Comparison of ENCODE assay signal across 25 cellular contexts in the genomic region with DNA sequence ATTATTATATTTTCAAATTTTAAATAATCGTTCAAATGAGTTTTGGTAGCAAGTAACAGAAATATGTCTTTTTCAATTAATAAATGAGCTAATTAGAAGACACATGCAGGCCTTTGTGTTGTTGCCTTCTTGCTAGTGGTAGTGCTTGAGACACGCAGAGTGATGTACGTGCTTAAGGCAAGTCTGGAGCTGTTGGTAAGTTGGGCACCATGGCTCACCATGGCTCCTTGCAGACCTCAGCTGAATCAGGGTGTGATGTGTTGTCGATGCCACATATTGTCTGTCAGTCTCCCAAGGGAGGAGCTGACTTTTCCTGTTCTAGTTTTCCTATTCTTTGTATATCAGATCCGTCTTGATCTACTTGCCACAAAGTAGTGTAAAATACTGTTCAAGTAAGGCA. TPM values are rescaled to one million over a fixed set of nuclear protein-coding genes. Genes with fewer than 3 reads are reported as not detected.
DNase-seq lines count a peak whose midpoint lies in the region; ATAC-seq, FAIRE-seq and TF ChIP-seq lines count a peak whose summit lies in the region.
"Had no signal": no experiment of that assay in that cellular context is flagged by ENCODE, and none has a peak within 500 bp of the region (broad histone marks: within the 10 kb centered on the region; RNA-seq: fewer than 3 reads in every experiment).

No MANE protein-coding gene starts in this region.

- no peaks in the 10 kb centered on the region for H3K79me2 ChIP-seq in OCI-LY7 (ENCODE audit: insufficient read depth, low read depth, low read length)

- no peak overlapping the region for H3K4me3 ChIP-seq in IMR-90 (ENCODE audit: insufficient read depth, low read depth, low read length)
- H3K4me3 ChIP-seq in bronchial epithelial cell (ENCODE audit: low read depth, low read length), result no peak overlapping the region
- no peak overlapping the region for H3K4me3 ChIP-seq in OCI-LY7 (ENCODE audit: low read depth, low read length, poor library complexity, severe bottlenecking)
- H3K4me3 ChIP-seq: dorsolateral prefrontal cortex, thoracic aorta had no signal

- no peak overlapping the region for H3K14ac ChIP-seq in IMR-90 (replicated peaks; ENCODE audit: low read depth, low read length)

- H2AFZ ChIP-seq in IMR-90 (replicated peaks; ENCODE audit: low read length, poor library complexity) (no peak overlapping the region), OCI-LY7 (ENCODE audit: low read length) (no peak overlapping the region)

- H3K56ac ChIP-seq in IMR-90 (ENCODE audit: extremely low read depth, insufficient read depth, low read length), result no peak overlapping the region

- H2AK5ac ChIP-seq in IMR-90 (ENCODE audit: low read depth, low read length), result peak overlapping the region; percentile 53; the same call in 1 of the 2 replicates

- peaks cover 28 to 40% of the 10 kb centered on the region in 2 experiments for H3K79me1 ChIP-seq in IMR-90 (ENCODE audit: low read depth in 1 of 2, low read length in 2 of 2)

- H3K9ac ChIP-seq in IMR-90 (ENCODE audit: low read depth, low read length), result no peak overlapping the region

- DNase-seq in NCI-H82 (lab: John Stamatoyannopoulos, UW) (peak; percentile 12), NCI-H82 treated with DMSO at 0.1 percent for 48 hours (lab: John Stamatoyannopoulos, UW; ENCODE audit: unreplicated experiment) (no peak), IMR-90 (no peak), bronchial epithelial cell (ENCODE audit: low read depth) (peak; percentile 77), urothelium cell line (ENCODE audit: low spot score) (no peak), OCI-LY7 (ENCODE audit: low spot score) (no peak)
- DNase-seq in activated CD4-positive, CD25-positive, alpha-beta regulatory T cell treated with anti-CD3 and anti-CD28 coated beads, Interleukin-2, amount 50 U/mL, for 72 hours, result no peak
- DNase-seq: activated CD4-positive, alpha-beta T cell treated with anti-CD3 and anti-CD28 coated beads for 48 hours; activated CD8-positive, alpha-beta memory T cell treated with anti-CD3 and anti-CD28 coated beads for 24 hours; activated gamma-delta T cell; Caco-2; HFFc6; KG1; midbrain; naive thymus-derived CD4-positive, alpha-beta T cell; NCI-H1436 treated with DMSO at 0.1 percent for 48 hours; NCI-H748 treated with DMSO at 0.1 percent for 48 hours; OCI-M1 had no signal

- no peak overlapping the region for H2AK9ac ChIP-seq in IMR-90 (replicated peaks; ENCODE audit: low read depth, low read length, poor library complexity)

- intact Hi-C loops in IMR-90 (cut with micrococcal nuclease), result no loop called here
- intact Hi-C loops in OCI-LY7 (cut with micrococcal nuclease; ENCODE audit: unreplicated experiment), result no loop called here

- CTCF ChIA-PET in IMR-90 (lab: Yijun Ruan, JAX) (interaction anchor here (0.9 kb wide), 1 partner anchor 636 kb away, joined by 3 read pairs; no protein-coding TSS in a partner anchor), OCI-LY7 (lab: Charles Lee; ENCODE audit: unreplicated experiment) (no interaction called here)

- TF ChIP-seq CTCF in IMR-90 (conservative IDR thresholded peaks at IDR 0.05; ENCODE audit: low read depth, low read length) (no peak), bronchial epithelial cell (IDR thresholded peaks at IDR 0.05; ENCODE audit: insufficient read depth, low read length, severe bottlenecking) (no peak), OCI-LY7 (conservative IDR thresholded peaks at IDR 0.05; ENCODE audit: low read length) (no peak)

- BruUV-seq in IMR-90 (replicated peaks; lab: Mats Ljungman, UMichigan) (no TSS peak), OCI-LY7 (replicated peaks; lab: Mats Ljungman, UMichigan) (no TSS peak)

- H2BK15ac ChIP-seq in IMR-90 (ENCODE audit: low read depth, low read length), result no peak overlapping the region

- H3K9me3 ChIP-seq in IMR-90 (ENCODE audit: control insufficient read depth, insufficient read depth, low read length), result no peaks in the 10 kb centered on the region
- H3K9me3 ChIP-seq in OCI-LY7 (ENCODE audit: low read length), result no peaks in the 10 kb centered on the region
- H3K9me3 ChIP-seq: BE2C, Caco-2, thoracic aorta had no signal

- H3K27me3 ChIP-seq in IMR-90 (ENCODE audit: control insufficient read depth, insufficient read depth, low read length), result no peaks in the 10 kb centered on the region
- no peaks in the 10 kb centered on the region for H3K27me3 ChIP-seq in bronchial epithelial cell (ENCODE audit: control insufficient read depth, insufficient read depth, low read length)
- H3K27me3 ChIP-seq: BE2C, dorsolateral prefrontal cortex had no signal

- dilution Hi-C loops in IMR-90 (cut with HindIII; ENCODE audit: low sequenced_read_pairs, unreplicated experiment), result no loop called here

- H4K20me1 ChIP-seq in IMR-90 (ENCODE audit: insufficient read depth, low read length) (peaks cover 2% of the 10 kb centered on the region; the same call in 1 of the 2 replicates), OCI-LY7 (ENCODE audit: insufficient read depth, low read length) (no peaks in the 10 kb centered on the region)

- in situ Hi-C loops in IMR-90 (cut with MboI; ENCODE audit: low sequenced_read_pairs), result no loop called here

- no peak for TF ChIP-seq POLR2A in IMR-90 (IDR thresholded peaks at IDR 0.05; ENCODE audit: low read depth, low read length)

- no peak overlapping the region for H3K27ac ChIP-seq in IMR-90 (ENCODE audit: insufficient read depth, low read length)
- H3K27ac ChIP-seq in OCI-LY7 (ENCODE audit: low read depth, low read length, poor library complexity, severe bottlenecking), result no peak overlapping the region
- H3K27ac ChIP-seq: dorsolateral prefrontal cortex, thoracic aorta had no signal

- ATAC-seq in IMR-90 (ENCODE audit: low read depth), result no peak
- ATAC-seq in HG03460 (IDR thresholded peaks at IDR 0.05; ENCODE audit: unreplicated experiment), result no peak
- ATAC-seq: naive thymus-derived CD4-positive, alpha-beta T cell; SK-N-SH treated with all-trans-retinoic acid at 6 μM for 48 hours had no signal

- H3K4me2 ChIP-seq in IMR-90 (ENCODE audit: low read depth, low read length) (no peak overlapping the region), OCI-LY7 (ENCODE audit: low read length) (no peak overlapping the region)

- no peak for FAIRE-seq in bronchial epithelial cell (lab: Jason Lieb, UNC)
- FAIRE-seq in urothelium cell line (lab: Jason Lieb, UNC), result peak; percentile 32
- FAIRE-seq: endothelial cell of umbilical vein, kidney had no signal

- peak overlapping the region; percentile 12; the same call in 1 of the 2 replicates for H3K18ac ChIP-seq in IMR-90 (ENCODE audit: low read depth, low read length)

- no peak for TF ChIP-seq RAD21 in IMR-90 (IDR thresholded peaks at IDR 0.05; ENCODE audit: low read length)

- POLR2A ChIA-PET in IMR-90 (lab: Charles Lee; ENCODE audit: unreplicated experiment), result no interaction called here
- POLR2A ChIA-PET in OCI-LY7 (lab: Charles Lee), result interaction anchor here (0.6 to 0.8 kb wide), 4 partner anchors 9 to 436 kb away, joined by 3 to 4 read pairs (median 3); no protein-coding TSS in a partner anchor

- no peak overlapping the region for H4K8ac ChIP-seq in IMR-90 (ENCODE audit: low read depth in 2 of 2, low read length in 2 of 2)

- no peaks in the 10 kb centered on the region for H3K36me3 ChIP-seq in IMR-90 (ENCODE audit: control insufficient read depth, insufficient read depth, low read length)
- no peaks in the 10 kb centered on the region for H3K36me3 ChIP-seq in bronchial epithelial cell (ENCODE audit: control insufficient read depth, insufficient read depth, low read length)
- no peaks in the 10 kb centered on the region for H3K36me3 ChIP-seq in OCI-LY7 (ENCODE audit: insufficient read depth, low read length)
- H3K36me3 ChIP-seq: BE2C, thoracic aorta had no signal

- no peak overlapping the region for H2BK5ac ChIP-seq in IMR-90 (ENCODE audit: low read depth, low read length, poor library complexity, severe bottlenecking)

- no peak overlapping the region; the same call in 1 of the 2 replicates for H4K91ac ChIP-seq in IMR-90 (ENCODE audit: insufficient read depth, low read depth, low read length)

- H3K23ac ChIP-seq in IMR-90 (ENCODE audit: low read depth, low read length), result no peak overlapping the region

- H3K9me2 ChIP-seq in OCI-LY7 (ENCODE audit: insufficient read depth, low read length), result no peaks in the 10 kb centered on the region

- H3K4me1 ChIP-seq in IMR-90 (ENCODE audit: control insufficient read depth, insufficient read depth, low read length) (peaks cover 2% of the 10 kb centered on the region), OCI-LY7 (ENCODE audit: insufficient read depth, low read length, poor library complexity, severe bottlenecking) (no peaks in the 10 kb centered on the region)
- H3K4me1 ChIP-seq: BE2C had no signal

- WGBS in IMR-90 (ENCODE audit: extremely low coverage in 2 of 2, insufficient read length in 1 of 2), 2 experiments, result 100% methylated on average over 1 of the region's 5 CpGs; no CpG with 5 or more reads in 1 of the 2 experiments

- H3K9me1 ChIP-seq in IMR-90 (ENCODE audit: insufficient read depth, low read length), result peaks cover 2% of the 10 kb centered on the region

- H2BK20ac ChIP-seq in IMR-90 (ENCODE audit: low read depth, low read length), result no peak overlapping the region

- no peak overlapping the region; the same call in 1 of the 2 replicates for H4K5ac ChIP-seq in IMR-90 (ENCODE audit: low read depth, low read length)

- no peak overlapping the region for H2BK120ac ChIP-seq in IMR-90 (ENCODE audit: low read depth, low read length)

- H3K4ac ChIP-seq in IMR-90 (ENCODE audit: low read depth, low read length), result no peak overlapping the region; the same call in 1 of the 2 replicates

TF ChIP-seq in IMR-90, 13 proteins besides CTCF, POLR2A, EP300 and RAD21:
- TF ChIP-seq, protein P1, sequence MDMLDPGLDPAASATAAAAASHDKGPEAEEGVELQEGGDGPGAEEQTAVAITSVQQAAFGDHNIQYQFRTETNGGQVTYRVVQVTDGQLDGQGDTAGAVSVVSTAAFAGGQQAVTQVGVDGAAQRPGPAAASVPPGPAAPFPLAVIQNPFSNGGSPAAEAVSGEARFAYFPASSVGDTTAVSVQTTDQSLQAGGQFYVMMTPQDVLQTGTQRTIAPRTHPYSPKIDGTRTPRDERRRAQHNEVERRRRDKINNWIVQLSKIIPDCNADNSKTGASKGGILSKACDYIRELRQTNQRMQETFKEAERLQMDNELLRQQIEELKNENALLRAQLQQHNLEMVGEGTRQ (IDR thresholded peaks at IDR 0.05; ENCODE audit: low read depth, low read length), result no peak
- TF ChIP-seq CHD1 (IDR thresholded peaks at IDR 0.05; ENCODE audit: low read depth, low read length), result no peak
- no peak for TF ChIP-seq MAFK (IDR thresholded peaks at IDR 0.05; ENCODE audit: low read depth, low read length)
TF ChIP-seq in IMR-90: peak in this region for 0.

RNA-seq across cellular contexts. Expression of a gene that starts 8.3 kb away (rescaled TPM):
- total RNA-seq in IMR-90 (2012; rRNA removed), result 28.1 and 29.6 TPM in 2 replicates
- polyA plus RNA-seq in IMR-90 (2012; rRNA removed), result 6.9 and 10.1 TPM in 2 replicates
- 2.2 and 3.0 TPM in 2 replicates for polyA plus RNA-seq in IMR-90 (2012; cell fraction: cytosol; rRNA removed)
- 1.0 and 9.0 TPM in 2 replicates for polyA plus RNA-seq in IMR-90 (2012; cell fraction: nucleus; rRNA removed; ENCODE audit: low replicate concordance)
- total RNA-seq in bronchial epithelial cell, result 7.3 and 8.7 TPM in 2 replicates
- total RNA-seq in OCI-LY7 (2014; rRNA removed; shearing (Covaris generic)), result 90.7 and 112 TPM in 2 replicates
- 107 and 111 TPM in 2 replicates for total RNA-seq in OCI-LY7 (2022)

Comparison
In these comparisons a context has a peak if more than half of its experiments do, and no peak if none do; other contexts are left out.
1. DNase-seq: peak in NCI-H82 (single experiment) and bronchial epithelial cell (single experiment); none in NCI-H82 treated with DMSO at 0.1 percent for 48 hours (single experiment), IMR-90 (single experiment), urothelium cell line (single experiment), activated CD4-positive, CD25-positive, alpha-beta regulatory T cell treated with anti-CD3 and anti-CD28 coated beads, Interleukin-2, amount 50 U/mL, for 72 hours (single experiment) and OCI-LY7 (single experiment).